23 cellular contexts compared by ENCODE assay signal in genomic region chr1:182210417-182210816, GRCh38.
"Had no signal": no experiment of that assay in that cellular context is flagged by ENCODE, and none has a peak within 500 bp of the region (broad histone marks: within the 10 kb centered on the region; RNA-seq: fewer than 3 reads in every experiment).

No MANE protein-coding gene starts in this region.

- H3K9ac ChIP-seq: KMS-11 had no signal

- DNase-seq: activated CD4-positive, alpha-beta T cell treated with anti-CD3 and anti-CD28 coated beads for 48 hours; activated CD4-positive, alpha-beta T cell treated with anti-CD3 and anti-CD28 coated beads, Interleukin-2, amount 50 U/mL, for 4 hours; activated CD4-positive, CD25-positive, alpha-beta regulatory T cell treated with anti-CD3 and anti-CD28 coated beads, Interleukin-2, amount 50 U/mL, for 72 hours; activated CD8-positive, alpha-beta memory T cell treated with anti-CD3 and anti-CD28 coated beads, Interleukin-2, amount 50 U/mL, for 48 hours; activated CD8-positive, alpha-beta T cell treated with anti-CD3 and anti-CD28 coated beads, Interleukin-2, amount 10 ng/mL, durations not matched to agents 7 days and 5 days; activated naive CD4-positive, alpha-beta T cell treated with anti-CD3 and anti-CD28 coated beads, Interleukin-2, amount 50 U/mL, for 16 hours; activated naive CD8-positive, alpha-beta T cell treated with anti-CD3 and anti-CD28 coated beads, Interleukin-2, amount 10 ng/mL, durations not matched to agents 7 days and 5 days; activated T-cell treated with anti-CD3 and anti-CD28 coated beads, Interleukin-2, amount 50 U/mL, for 1 hour; aorta; central memory CD4-positive, alpha-beta T cell; MG63; MV-4-11; NCI-H1092 treated with DMSO at 0.1 percent for 48 hours; NCI-H1436 treated with DMSO at 0.1 percent for 48 hours; NCI-H187; NCI-H446; NCI-H748 treated with DMSO at 0.1 percent for 48 hours; SHP77 treated with DMSO at 0.1 percent for 48 hours; T-helper 17 cell; T-helper 9 cell had no signal

- H3K9me3 Mint-ChIP-seq: activated naive CD8-positive, alpha-beta T cell treated with anti-CD3 and anti-CD28 coated beads, Interleukin-2, amount 10 ng/mL, durations not matched to agents 7 days and 5 days; WTC11 had no signal

- ATAC-seq: activated CD8-positive, alpha-beta T cell treated with anti-CD3 and anti-CD28 coated beads, Interleukin-2, amount 10 ng/mL, durations not matched to agents 7 days and 5 days; T-helper 17 cell; WTC11 had no signal

- H3K4me3 ChIP-seq: breast epithelium, MG63 had no signal

- H3K4me2 ChIP-seq: KMS-11 had no signal

- H3K27ac ChIP-seq: KMS-11 had no signal

- H3K27me3 ChIP-seq: breast epithelium, MG63 had no signal

- H3K27ac Mint-ChIP-seq: activated CD8-positive, alpha-beta T cell treated with anti-CD3 and anti-CD28 coated beads, Interleukin-2, amount 10 ng/mL, durations not matched to agents 7 days and 5 days; activated naive CD8-positive, alpha-beta T cell treated with anti-CD3 and anti-CD28 coated beads, Interleukin-2, amount 10 ng/mL, durations not matched to agents 7 days and 5 days; T-helper 17 cell; WTC11 had no signal

- H3K36me3 Mint-ChIP-seq: activated naive CD8-positive, alpha-beta T cell treated with anti-CD3 and anti-CD28 coated beads, Interleukin-2, amount 10 ng/mL, durations not matched to agents 7 days and 5 days; WTC11 had no signal

- H3K4me3 Mint-ChIP-seq: activated CD8-positive, alpha-beta T cell treated with anti-CD3 and anti-CD28 coated beads, Interleukin-2, amount 10 ng/mL, durations not matched to agents 7 days and 5 days; activated naive CD8-positive, alpha-beta T cell treated with anti-CD3 and anti-CD28 coated beads, Interleukin-2, amount 10 ng/mL, durations not matched to agents 7 days and 5 days; T-helper 17 cell; WTC11 had no signal

- H3K9me3 ChIP-seq: breast epithelium, MG63 had no signal

- H3K36me3 ChIP-seq: breast epithelium, MG63 had no signal

- H3K4me1 Mint-ChIP-seq: T-helper 17 cell had no signal
